8 cellular contexts compared by ENCODE assay signal in the genomic region with DNA sequence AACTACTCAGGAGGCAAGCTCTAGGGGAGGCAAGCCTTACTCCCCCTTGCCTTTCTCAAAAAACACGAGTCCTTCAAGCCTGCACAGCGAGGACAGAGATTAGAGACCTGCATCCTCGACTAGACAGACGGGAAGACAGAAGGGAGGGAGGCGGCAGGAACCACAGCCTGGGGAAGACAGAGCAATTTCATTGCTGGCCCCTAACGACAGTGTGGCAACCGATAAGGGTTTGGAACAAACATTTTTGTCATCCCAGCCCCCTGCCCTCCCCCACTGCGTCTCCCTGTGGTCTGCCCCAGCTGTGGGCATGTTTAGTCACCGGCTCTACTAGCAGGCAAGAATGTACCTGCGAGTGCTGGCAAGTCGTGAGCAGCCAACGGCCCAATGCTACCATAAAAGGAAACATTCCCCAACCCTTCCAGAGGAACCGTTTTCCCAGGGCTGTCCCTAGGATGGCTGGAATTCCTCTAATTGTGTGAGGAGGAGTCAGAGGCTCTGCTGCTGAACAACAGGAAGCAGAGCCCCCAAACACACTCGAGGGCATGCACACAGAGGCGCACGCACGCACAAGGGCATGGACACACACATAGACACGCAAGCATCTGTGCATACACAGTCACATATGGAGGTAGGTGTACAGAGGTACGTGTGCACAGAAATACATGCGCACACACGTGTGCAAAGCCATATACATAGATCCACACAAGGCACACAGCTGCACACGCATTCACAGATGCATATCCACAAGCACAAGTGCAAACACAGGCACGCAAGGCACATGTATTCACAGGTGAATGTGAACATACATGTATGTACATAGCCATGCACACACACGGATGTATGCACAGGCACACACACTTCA. TPM values are rescaled to one million over a fixed set of nuclear protein-coding genes. Genes with fewer than 3 reads are reported as not detected.
DNase-seq lines count a peak whose midpoint lies in the region; TF ChIP-seq lines count a peak whose summit lies in the region.

No MANE protein-coding gene starts in this region.

- H3K9ac ChIP-seq in duodenal mucosa (ENCODE audit: low read depth in 1 of 2, low read length in 2 of 2) (peak overlapping the region; percentile 28 to 59), mesendoderm (ENCODE audit: low read length) (peak overlapping the region; percentile 53)

- H3K23ac ChIP-seq in mesendoderm (ENCODE audit: low read length), result peak overlapping the region; percentile 54

- H2AK5ac ChIP-seq in mesendoderm (ENCODE audit: low read length), result peak overlapping the region; percentile 34

- 0 out of 2 replicates have a peak, but pooled peaks cover 3% of the 10 kb centered on the region for H4K20me1 ChIP-seq in DOHH2 (ENCODE audit: control insufficient read depth, insufficient read depth, low read depth, low read length)

- TF ChIP-seq CTCF in DOHH2 (IDR thresholded peaks at IDR 0.05; ENCODE audit: low read depth, low read length, poor library complexity, severe bottlenecking) (no peak), GM20000 (IDR thresholded peaks at IDR 0.05; ENCODE audit: extremely low read depth, missing control alignments) (no peak)

- DNase-seq in NCI-H2171 (lab: John Stamatoyannopoulos, UW) (peak; percentile 95), mesendoderm (peak; percentile 100), NCI-H2107 (lab: John Stamatoyannopoulos, UW) (no peak), GM20000 (ENCODE audit: low spot score) (no peak)
- DNase-seq in activated CD4-positive, alpha-beta T cell treated with anti-CD3 and anti-CD28 coated beads, Interleukin-2, amount 50 U/mL, for 48 hours, result peak; percentile 87 to 90
- DNase-seq in stimulated activated CD8-positive, alpha-beta memory T cell treated with anti-CD3 and anti-CD28 coated beads, Interleukin-2, amount 100 ng/mL, for 48 hours (ENCODE audit: low read depth in 2 of 2), result peak; percentile 76 to 83

- H3K36me3 ChIP-seq in DOHH2 (ENCODE audit: control insufficient read depth, low read length), result peaks cover 96% of the 10 kb centered on the region
- peaks cover 34 to 93% of the 10 kb centered on the region in 2 donors for H3K36me3 ChIP-seq in duodenal mucosa (ENCODE audit: control insufficient read depth in 1 of 2, insufficient read depth in 2 of 2, low read length in 2 of 2)
- peaks cover 13% of the 10 kb centered on the region for H3K36me3 ChIP-seq in mesendoderm (ENCODE audit: control insufficient read depth, insufficient read depth, low read length)

- no peak overlapping the region for H3K4me3 ChIP-seq in DOHH2 (ENCODE audit: low read length)
- H3K4me3 ChIP-seq in duodenal mucosa (ENCODE audit: low read depth in 1 of 2, low read length in 2 of 2), result peak overlapping the region in 1 of 2 donors; percentile 40
- H3K4me3 ChIP-seq in mesendoderm (ENCODE audit: low read length), result no peak overlapping the region

- H3K27me3 ChIP-seq in DOHH2 (ENCODE audit: control insufficient read depth, low read length) (no peaks in the 10 kb centered on the region), duodenal mucosa (ENCODE audit: control insufficient read depth in 1 of 2, insufficient read depth in 2 of 2, low read length in 2 of 2) (no peaks in the 10 kb centered on the region), mesendoderm (ENCODE audit: insufficient read depth, low read length, poor library complexity) (no peaks in the 10 kb centered on the region)

- H4K8ac ChIP-seq in mesendoderm (ENCODE audit: low read depth, low read length), result no peak overlapping the region

- H3K4me2 ChIP-seq in DOHH2 (ENCODE audit: low read length), result peak overlapping the region; percentile 8; the same call in 1 of the 2 replicates
- H3K4me2 ChIP-seq in mesendoderm (ENCODE audit: low read length), result no peak overlapping the region

- WGBS in mesendoderm (ENCODE audit: extremely low coverage, insufficient coverage, low lambda C conversion rate), result no CpG with 5 or more reads among the region's 24 CpGs

- peak overlapping the region; percentile 41 for H3K18ac ChIP-seq in mesendoderm (ENCODE audit: low read length)

- H3K9me3 ChIP-seq in DOHH2 (ENCODE audit: control insufficient read depth, insufficient read depth, low read length) (no peaks in the 10 kb centered on the region), duodenal mucosa (ENCODE audit: control insufficient read depth in 1 of 2, low read length in 2 of 2) (no peaks in the 10 kb centered on the region)

- H3K79me2 ChIP-seq in DOHH2 (ENCODE audit: control insufficient read depth, low read length) (peaks cover 78% of the 10 kb centered on the region), mesendoderm (ENCODE audit: control insufficient read depth, insufficient read depth, low read length) (peaks cover 54% of the 10 kb centered on the region)

- H3K79me1 ChIP-seq in mesendoderm (ENCODE audit: low read length), result peaks cover 42% of the 10 kb centered on the region

- peak overlapping the region; percentile 77 for H3K56ac ChIP-seq in mesendoderm (ENCODE audit: low read length)

- H4K5ac ChIP-seq in mesendoderm (ENCODE audit: low read length), result no peak overlapping the region

- no peak overlapping the region for H2BK15ac ChIP-seq in mesendoderm (replicated peaks; ENCODE audit: low read depth)

- H3K4ac ChIP-seq in mesendoderm (ENCODE audit: low read depth, low read length), result peak overlapping the region; percentile 70

- peak overlapping the region; percentile 23; the same call in 1 of the 2 replicates for H3K27ac ChIP-seq in DOHH2 (ENCODE audit: low read depth, low read length)
- H3K27ac ChIP-seq in duodenal mucosa (ENCODE audit: low read depth, low read length), result peak overlapping the region; percentile 90
- peak overlapping the region; percentile 88 for H3K27ac ChIP-seq in mesendoderm (ENCODE audit: low read depth, low read length)

- H3K4me1 ChIP-seq in DOHH2 (ENCODE audit: control insufficient read depth, low read length), result peaks cover 60% of the 10 kb centered on the region
- peaks cover 90 to 92% of the 10 kb centered on the region in 2 donors for H3K4me1 ChIP-seq in duodenal mucosa (ENCODE audit: control insufficient read depth in 1 of 2, insufficient read depth in 2 of 2, low read length in 2 of 2)
- peaks cover 26% of the 10 kb centered on the region for H3K4me1 ChIP-seq in mesendoderm (ENCODE audit: control insufficient read depth, low read depth, low read length)

- H3K9me2 ChIP-seq in DOHH2 (replicated peaks; ENCODE audit: control insufficient read depth, low read length), result no peaks in the 10 kb centered on the region

- peaks cover 15% of the 10 kb centered on the region; the same call in 1 of the 2 replicates for H3F3A ChIP-seq in DOHH2 (ENCODE audit: control insufficient read depth, insufficient read depth)

- peak overlapping the region; percentile 37 for H2BK5ac ChIP-seq in mesendoderm (ENCODE audit: low read length)

- H2BK120ac ChIP-seq in mesendoderm (ENCODE audit: low read depth, low read length), result peak overlapping the region; percentile 18

RNA-seq across cellular contexts. Expression of a gene that starts 58.3 kb away (rescaled TPM):
- polyA plus RNA-seq in mesendoderm (2013, experiment 1 of 2), result 110 TPM
- 111 TPM for polyA plus RNA-seq in mesendoderm (2013, experiment 2 of 2)

Comparison
In these comparisons a context has a peak if more than half of its experiments do, and no peak if none do; other contexts are left out.
1. H3K27ac ChIP-seq: peak in every context shown above with its lines; median percentile 90 in duodenal mucosa; 88 in mesendoderm; 23 in DOHH2.
2. DNase-seq: peak in NCI-H2171 (single experiment), activated CD4-positive, alpha-beta T cell treated with anti-CD3 and anti-CD28 coated beads, Interleukin-2, amount 50 U/mL, for 48 hours (2 of 2), mesendoderm (single experiment) and stimulated activated CD8-positive, alpha-beta memory T cell treated with anti-CD3 and anti-CD28 coated beads, Interleukin-2, amount 100 ng/mL, for 48 hours (2 of 2); none in NCI-H2107 (single experiment) and GM20000 (single experiment).